ENCODE assay signal across 10 cellular contexts in genomic region chr2:42249887-42250286, GRCh38.
DNase-seq lines count a peak whose midpoint lies in the region; ATAC-seq and TF ChIP-seq lines count a peak whose summit lies in the region.
"Had no signal": no experiment of that assay in that cellular context is flagged by ENCODE, and none has a peak within 500 bp of the region (broad histone marks: within the 10 kb centered on the region; RNA-seq: fewer than 3 reads in every experiment).

No MANE protein-coding gene starts in this region.

- TF ChIP-seq CTCF in prostate gland (IDR thresholded peaks at IDR 0.05) (no peak), osteoblast (IDR thresholded peaks at IDR 0.05; ENCODE audit: extremely low read depth, low read depth, low read length) (no peak)

- no peaks in the 10 kb centered on the region for H4K20me1 ChIP-seq in osteoblast (ENCODE audit: insufficient read depth, low read length)

- peaks cover 9% of the 10 kb centered on the region for H3K79me2 ChIP-seq in osteoblast (ENCODE audit: insufficient read depth, low read length)

- H3K9me3 ChIP-seq in prostate gland (no peaks in the 10 kb centered on the region), osteoblast (ENCODE audit: low read depth, low read length) (no peaks in the 10 kb centered on the region)

- H3K27ac ChIP-seq in epithelial cell of prostate (no peak overlapping the region), prostate gland (no peak overlapping the region), osteoblast (ENCODE audit: low read depth, low read length) (no peak overlapping the region)

- 5% methylated on average over 3 of the region's 3 CpGs for WGBS in prostate gland

- H3K27me3 ChIP-seq in prostate gland (replicated peaks; ENCODE audit: insufficient read depth) = no peaks in the 10 kb centered on the region
- H3K27me3 ChIP-seq in osteoblast (ENCODE audit: insufficient read depth, low read length) = no peaks in the 10 kb centered on the region

- H3K36me3 ChIP-seq in prostate gland (no peaks in the 10 kb centered on the region), osteoblast (ENCODE audit: insufficient read depth, low read length) (peaks cover 7% of the 10 kb centered on the region)

- TF ChIP-seq POLR2A in prostate gland (IDR thresholded peaks at IDR 0.05) = no peak

- no peak for ATAC-seq in GM21367 (IDR thresholded peaks at IDR 0.05; ENCODE audit: unreplicated experiment)
- ATAC-seq: stimulated activated naive CD8-positive, alpha-beta T cell treated with anti-CD3 and anti-CD28 coated beads, Interleukin-15, Interleukin-2, amounts not matched to agents 100 U/mL and 50 U/mL, for 24 hours had no signal

- no peak overlapping the region for H2AFZ ChIP-seq in osteoblast (ENCODE audit: low read length)

- peak; percentile 95 for TF ChIP-seq EP300 in Ishikawa (IDR thresholded peaks at IDR 0.05; ENCODE audit: borderline replicate concordance)

- intact Hi-C loops in prostate gland (cut with DNase I) = no loop called here

- TF ChIP-seq RAD21 in Ishikawa (IDR thresholded peaks at IDR 0.05; ENCODE audit: low read depth) = peak; percentile 14; the same call in 1 of the 2 replicates

- H3K4me1 ChIP-seq in prostate gland (replicated peaks) (no peaks in the 10 kb centered on the region), osteoblast (ENCODE audit: insufficient read depth, low read length) (no peaks in the 10 kb centered on the region)

- no peak overlapping the region for H3K4me2 ChIP-seq in osteoblast (ENCODE audit: insufficient read depth, low read length)

- DNase-seq in NCI-H510A (lab: John Stamatoyannopoulos, UW) = peak; percentile 63
- peak; percentile 14 for DNase-seq in epithelial cell of prostate (ENCODE audit: low read depth, low spot score)
- DNase-seq in prostate gland (ENCODE audit: low spot score) = peak; percentile 7
- DNase-seq in activated CD4-positive, alpha-beta T cell treated with anti-CD3 and anti-CD28 coated beads, Interleukin-2, amount 50 U/mL, for 48 hours = no peak
- no peak for DNase-seq in osteoblast (ENCODE audit: insufficient read length, low spot score, missing footprints)
- no peak for DNase-seq in activated T-cell treated with anti-CD3 and anti-CD28 coated beads, Interleukin-2, amount 50 U/mL, for 48 hours
- DNase-seq: activated CD4-positive, alpha-beta T cell treated with anti-CD3 and anti-CD28 coated beads, Interleukin-2, amount 50 U/mL, for 1 hour; stimulated activated naive CD8-positive, alpha-beta T cell treated with anti-CD3 and anti-CD28 coated beads, Interleukin-15, Interleukin-2, amounts not matched to agents 100 U/mL and 50 U/mL, for 24 hours had no signal

- no peak overlapping the region for H3K4me3 ChIP-seq in prostate gland
- no peak overlapping the region for H3K4me3 ChIP-seq in osteoblast (ENCODE audit: insufficient read depth, low read length)

TF ChIP-seq in Ishikawa, 13 proteins besides CTCF, POLR2A, EP300 and RAD21:
- TF ChIP-seq USF1 (IDR thresholded peaks at IDR 0.05) (peak; percentile 47), TCF12 (IDR thresholded peaks at IDR 0.05; ENCODE audit: low read depth) (peak; percentile 98), REST (IDR thresholded peaks at IDR 0.05; ENCODE audit: low read depth) (no peak), CREB1 (IDR thresholded peaks at IDR 0.05; ENCODE audit: low read depth) (no peak), NFIC (IDR thresholded peaks at IDR 0.05) (peak; percentile 98), CEBPB (IDR thresholded peaks at IDR 0.05) (peak; percentile 79), EGR1 (IDR thresholded peaks at IDR 0.05) (no peak), MAX (IDR thresholded peaks at IDR 0.05) (peak; percentile 49; the same call in 1 of the 2 replicates), TEAD4 (IDR thresholded peaks at IDR 0.05) (peak; percentile 89), YY1 (IDR thresholded peaks at IDR 0.05; ENCODE audit: low read depth) (peak; percentile 24; the same call in 1 of the 2 replicates), FOXM1 (IDR thresholded peaks at IDR 0.05; ENCODE audit: borderline replicate concordance, low read depth) (peak; percentile 83), ZBTB7A (IDR thresholded peaks at IDR 0.05; ENCODE audit: low read depth) (peak; percentile 43; the same call in 1 of the 2 replicates)

Comparison
In these comparisons a context has a peak if more than half of its experiments do, and no peak if none do; other contexts are left out.
1. DNase-seq: peak in NCI-H510A (single experiment), epithelial cell of prostate (single experiment) and prostate gland (single experiment); none in activated CD4-positive, alpha-beta T cell treated with anti-CD3 and anti-CD28 coated beads, Interleukin-2, amount 50 U/mL, for 48 hours (0 of 2), osteoblast (single experiment) and activated T-cell treated with anti-CD3 and anti-CD28 coated beads, Interleukin-2, amount 50 U/mL, for 48 hours (0 of 2).